ENCODE assay signal across 9 cellular contexts in the genomic region with DNA sequence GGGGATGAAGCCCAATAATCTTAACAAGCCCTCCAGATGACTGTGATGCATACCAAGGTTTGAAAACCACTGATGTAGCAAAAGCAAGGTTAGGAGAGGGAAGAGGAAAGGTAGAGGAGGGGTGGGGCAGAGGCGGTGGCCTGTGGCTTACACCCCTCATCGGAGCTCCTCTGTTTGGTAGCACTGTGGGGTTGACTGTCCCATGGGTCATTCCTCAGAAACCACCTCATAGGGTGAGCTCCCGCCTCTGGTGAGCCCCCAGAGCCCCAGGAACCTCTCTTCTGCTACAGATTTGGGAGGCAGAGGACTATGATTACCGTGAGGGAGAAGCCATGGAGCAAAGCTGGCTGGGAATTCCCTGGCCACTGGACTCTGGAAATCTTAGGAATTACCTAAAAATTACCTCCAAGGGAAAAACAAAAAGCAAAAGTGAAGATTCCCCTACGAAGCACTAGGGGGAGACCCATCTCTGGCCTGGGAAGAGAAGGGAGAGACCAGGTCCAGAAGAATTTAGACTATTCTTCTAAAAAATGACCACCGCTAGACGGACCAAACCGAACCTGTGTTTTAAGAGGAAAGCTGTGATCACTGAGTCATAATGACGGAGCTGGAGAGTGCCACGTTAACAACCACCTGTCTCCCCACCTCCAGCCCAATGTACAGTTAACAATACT. TPM values are rescaled to one million over a fixed set of nuclear protein-coding genes. Genes with fewer than 3 reads are reported as not detected.
A peak's percentile ranks its signal among the peaks of the same experiment; 100 is the strongest.
DNase-seq lines count a peak whose midpoint lies in the region; ATAC-seq and TF ChIP-seq lines count a peak whose summit lies in the region.
"Had no signal": no experiment of that assay in that cellular context is flagged by ENCODE, and none has a peak within 500 bp of the region (broad histone marks: within the 10 kb centered on the region; RNA-seq: fewer than 3 reads in every experiment).

No MANE protein-coding gene starts in this region.

- peaks cover 26% of the 10 kb centered on the region for H3K27me3 Mint-ChIP-seq in endothelial cell (ENCODE audit: unreplicated experiment)

- H3K4me2 ChIP-seq in OCI-LY7 (ENCODE audit: low read length): no peak overlapping the region

- H3K4me1 Mint-ChIP-seq in endothelial cell (ENCODE audit: unreplicated experiment): peaks cover 17% of the 10 kb centered on the region

- no peaks in the 10 kb centered on the region for H3K36me3 ChIP-seq in OCI-LY7 (ENCODE audit: insufficient read depth, low read length)
- H3K36me3 ChIP-seq: pancreas had no signal

- H3K4me1 ChIP-seq in OCI-LY7 (ENCODE audit: insufficient read depth, low read length, poor library complexity, severe bottlenecking): no peaks in the 10 kb centered on the region

- H3K27ac ChIP-seq in OCI-LY7 (ENCODE audit: low read depth, low read length, poor library complexity, severe bottlenecking): no peak overlapping the region

- no peaks in the 10 kb centered on the region for H3K9me3 ChIP-seq in OCI-LY7 (ENCODE audit: low read length)
- H3K9me3 ChIP-seq: pancreas had no signal

- no peaks in the 10 kb centered on the region for H4K20me1 ChIP-seq in OCI-LY7 (ENCODE audit: insufficient read depth, low read length)

- no peak overlapping the region for H3K4me3 ChIP-seq in OCI-LY7 (ENCODE audit: low read depth, low read length, poor library complexity, severe bottlenecking)
- no peak overlapping the region for H3K4me3 ChIP-seq in retinal pigment epithelial cell (ENCODE audit: low read length)

- H3K27ac Mint-ChIP-seq in endothelial cell (ENCODE audit: unreplicated experiment): no peak overlapping the region

- H3K79me2 ChIP-seq in OCI-LY7 (ENCODE audit: insufficient read depth, low read depth, low read length): no peaks in the 10 kb centered on the region

- H3K9me3 Mint-ChIP-seq in endothelial cell (ENCODE audit: unreplicated experiment): no peaks in the 10 kb centered on the region

- no TSS peak for BruUV-seq in OCI-LY7 (replicated peaks; lab: Mats Ljungman, UMichigan)

- peak; percentile 73 for TF ChIP-seq CTCF in OCI-LY7 (conservative IDR thresholded peaks at IDR 0.05; ENCODE audit: low read length)
- peak; percentile 58 for TF ChIP-seq CTCF in endothelial cell (IDR thresholded peaks at IDR 0.05; ENCODE audit: unreplicated experiment)
- peak; percentile 72 for TF ChIP-seq CTCF in retinal pigment epithelial cell (conservative IDR thresholded peaks at IDR 0.05; ENCODE audit: low read depth, low read length)

- H3K4me3 Mint-ChIP-seq in endothelial cell (ENCODE audit: unreplicated experiment): no peak overlapping the region

- CTCF ChIA-PET in OCI-LY7 (lab: Charles Lee; ENCODE audit: unreplicated experiment): no interaction called here

- no peak overlapping the region for H2AFZ ChIP-seq in OCI-LY7 (ENCODE audit: low read length)

- no peaks in the 10 kb centered on the region for H3K36me3 Mint-ChIP-seq in endothelial cell (ENCODE audit: low read depth, unreplicated experiment)

- POLR2A ChIA-PET in OCI-LY7 (lab: Charles Lee): interaction anchor here (0.5 to 0.6 kb wide), 2 partner anchors 40 to 76 kb away, joined by 3 to 4 read pairs; no protein-coding TSS in a partner anchor

- DNase-seq in SIG-M5 treated with dmso at 0.1 percent for 504 hours (lab: John Stamatoyannopoulos, UW; ENCODE audit: unreplicated experiment) (peak; percentile 29), SIG-M5 (lab: John Stamatoyannopoulos, UW) (no peak), OCI-LY7 (ENCODE audit: low spot score) (no peak), endothelial cell (ENCODE audit: low spot score) (no peak), retinal pigment epithelial cell (ENCODE audit: low read depth) (no peak), NCI-H446 treated with DMSO at 0.1 percent for 48 hours (lab: John Stamatoyannopoulos, UW) (no peak)

- intact Hi-C loops in OCI-LY7 (cut with micrococcal nuclease; ENCODE audit: unreplicated experiment): no loop called here

- ATAC-seq in HG02852 (IDR thresholded peaks at IDR 0.05; ENCODE audit: unreplicated experiment): no peak
- ATAC-seq in HG02571 (IDR thresholded peaks at IDR 0.05; ENCODE audit: unreplicated experiment): no peak

- no peaks in the 10 kb centered on the region for H3K9me2 ChIP-seq in OCI-LY7 (ENCODE audit: insufficient read depth, low read length)

RNA-seq across cellular contexts. Expression of a gene that starts 1.5 kb away (rescaled TPM):
- 19.8 and 21.4 TPM in 2 replicates for total RNA-seq in OCI-LY7 (2014; rRNA removed; shearing (Covaris generic))
- total RNA-seq in OCI-LY7 (2022) (25.7 and 30.0 TPM in 2 replicates), endothelial cell (ENCODE audit: unreplicated experiment) (1.2 TPM)

RNA-seq across cellular contexts. Expression of a gene that starts 35.6 kb away (rescaled TPM):
- total RNA-seq in OCI-LY7 (2014; rRNA removed; shearing (Covaris generic)): 23.8 and 23.9 TPM in 2 replicates
- total RNA-seq in OCI-LY7 (2022): 34.4 and 38.5 TPM in 2 replicates
- 20.9 TPM for total RNA-seq in endothelial cell (ENCODE audit: unreplicated experiment)
